In genomic region chr2:106098081-106098480, GRCh38 we compare ENCODE assay signal across 10 cellular contexts.
A peak's percentile ranks its signal among the peaks of the same experiment; 100 is the strongest.
DNase-seq lines count a peak whose midpoint lies in the region; ATAC-seq and TF ChIP-seq lines count a peak whose summit lies in the region.
"Had no signal": no experiment of that assay in that cellular context is flagged by ENCODE, and none has a peak within 500 bp of the region (broad histone marks: within the 10 kb centered on the region; RNA-seq: fewer than 3 reads in every experiment).

No MANE protein-coding gene starts in this region.

- H3K4me3 ChIP-seq in AG09309 (ENCODE audit: control insufficient read depth, low read depth, low read length), result no peak overlapping the region
- no peak overlapping the region for H3K4me3 ChIP-seq in GM12864 (ENCODE audit: low read depth, low read length)
- H3K4me3 ChIP-seq in heart left ventricle, result no peak overlapping the region

- TF ChIP-seq POLR2A in heart left ventricle (IDR thresholded peaks at IDR 0.05), result no peak

- H3K27ac Mint-ChIP-seq in T-cell, result peak overlapping the region; percentile 85 to 94

- peaks cover 0 to 47% (median 28%) of the 10 kb centered on the region in 9 donors for H3K36me3 ChIP-seq in heart left ventricle

- no peaks in the 10 kb centered on the region for H3K27me3 ChIP-seq in heart left ventricle
- H3K27me3 ChIP-seq: neutrophil had no signal

- no peaks in the 10 kb centered on the region for H3K27me3 Mint-ChIP-seq in T-cell

- H3K4me3 Mint-ChIP-seq in T-cell, result no peak overlapping the region

- no peak overlapping the region for H3K27ac ChIP-seq in heart left ventricle
- H3K27ac ChIP-seq: neutrophil had no signal

- no peak for DNase-seq in AG09309 (ENCODE audit: low read depth)
- no peak for DNase-seq in GM12864 (ENCODE audit: low read depth)
- peak in 3 of 34 experiments; percentile 11 to 20 (median 20) for DNase-seq in T-cell
- DNase-seq in heart left ventricle, result no peak
- DNase-seq in LoVo (ENCODE audit: low spot score), result no peak
- no peak for DNase-seq in NCI-H146 treated with DMSO at 0.1 percent for 48 hours (lab: John Stamatoyannopoulos, UW; ENCODE audit: unreplicated experiment)
- no peak for DNase-seq in activated CD4-positive, CD25-positive, alpha-beta regulatory T cell treated with anti-CD3 and anti-CD28 coated beads, Interleukin-2, amount 50 U/mL, for 72 hours
- no peak for DNase-seq in DMS79 treated with DMSO at 0.1 percent for 48 hours (lab: John Stamatoyannopoulos, UW)
- DNase-seq: NCI-H2081 had no signal

- CTCF ChIA-PET in T-cell (lab: Charles Lee), result interaction anchor here (0.7 to 2.0 kb wide), 5 partner anchors 13 to 729 kb away, joined by 3 to 6 read pairs (median 5); no protein-coding TSS in a partner anchor

- WGBS in heart left ventricle, 4 donors, result 62 to 75% (median 70%) methylated on average over 3 of the region's 3 CpGs

- H3K9me3 ChIP-seq in heart left ventricle, result no peaks in the 10 kb centered on the region
- H3K9me3 ChIP-seq: neutrophil had no signal

- ATAC-seq in T-cell (replicated peaks in 1 of 4), result no peak
- peak in 2 of 4 donors; percentile 20 to 37 for ATAC-seq in heart left ventricle

- peaks cover 56% of the 10 kb centered on the region for H3K36me3 Mint-ChIP-seq in T-cell

- H3K4me1 ChIP-seq in heart left ventricle, result peaks cover 0 to 11% (median 0%) of the 10 kb centered on the region in 12 donors

- POLR2A ChIA-PET in T-cell (lab: Charles Lee), result no interaction called here

- TF ChIP-seq CTCF in AG09309 (IDR thresholded peaks at IDR 0.05; ENCODE audit: control insufficient read depth, insufficient read depth, low read depth, low read length, missing control alignments) (peak; percentile 37), GM12864 (IDR thresholded peaks at IDR 0.05; ENCODE audit: low read depth, low read length, missing control alignments) (peak; percentile 31), heart left ventricle (IDR thresholded peaks at IDR 0.05) (peak in 9 of 12 donors; percentile 5 to 52 (median 34))

- H3K4me1 Mint-ChIP-seq in T-cell, result peaks cover 57 to 67% (median 60%) of the 10 kb centered on the region in 3 donors

- intact Hi-C loops in heart left ventricle (cut with DNase I), result loop anchor here in 1 of 10 donors (10.0 kb wide), 1 partner anchor 753 kb away; no protein-coding TSS in a partner anchor

- no peaks in the 10 kb centered on the region for H3K9me3 Mint-ChIP-seq in T-cell
